Comparison of ENCODE assay signal across 29 cellular contexts in genomic region chr3:63861306-63861705, GRCh38. TPM values are rescaled to one million over a fixed set of nuclear protein-coding genes. Genes with fewer than 3 reads are reported as not detected.
A peak's percentile ranks its signal among the peaks of the same experiment; 100 is the strongest.
DNase-seq lines count a peak whose midpoint lies in the region; ATAC-seq, FAIRE-seq and TF ChIP-seq lines count a peak whose summit lies in the region.
"Had no signal": no experiment of that assay in that cellular context is flagged by ENCODE, and none has a peak within 500 bp of the region (broad histone marks: within the 10 kb centered on the region; RNA-seq: fewer than 3 reads in every experiment).

No MANE protein-coding gene starts in this region.

- H3K4me3 Mint-ChIP-seq in activated naive CD4-positive, alpha-beta T cell treated with anti-CD3 and anti-CD28 coated beads, Interleukin-2, amount 50 U/mL, for 24 hours = no peak overlapping the region
- peak overlapping the region; percentile 40 for H3K4me3 Mint-ChIP-seq in endothelial cell (ENCODE audit: unreplicated experiment)
- H3K4me3 Mint-ChIP-seq: activated CD4-positive, alpha-beta memory T cell treated with anti-CD3 and anti-CD28 coated beads for 36 hours had no signal

- H3K4me3 ChIP-seq in Karpas-422 (ENCODE audit: low read length) = no peak overlapping the region
- no peak overlapping the region for H3K4me3 ChIP-seq in osteoblast (ENCODE audit: insufficient read depth, low read length)
- H3K4me3 ChIP-seq: A549, esophagus muscularis mucosa, Peyer's patch, SJCRH30, spleen, uterus had no signal

- FAIRE-seq in D721Med (lab: Jason Lieb, UNC) = no peak
- FAIRE-seq: A549, GM19239 had no signal

- ATAC-seq in GM21423 (IDR thresholded peaks at IDR 0.05; ENCODE audit: unreplicated experiment) = no peak
- ATAC-seq: A549; activated naive CD4-positive, alpha-beta T cell treated with anti-CD3 and anti-CD28 coated beads, Interleukin-2, amount 50 U/mL, for 72 hours; left lobe of liver had no signal

- no peak overlapping the region for H3K27ac ChIP-seq in Karpas-422 (ENCODE audit: low read length)
- no peak overlapping the region for H3K27ac ChIP-seq in osteoblast (ENCODE audit: low read depth, low read length)
- H3K27ac ChIP-seq: A549, esophagus muscularis mucosa, Peyer's patch, SJCRH30, spleen, uterus had no signal

- TF ChIP-seq CTCF in endothelial cell (IDR thresholded peaks at IDR 0.05; ENCODE audit: unreplicated experiment) (no peak), osteoblast (IDR thresholded peaks at IDR 0.05; ENCODE audit: extremely low read depth, low read depth, low read length) (no peak), D721Med (IDR thresholded peaks at IDR 0.05; ENCODE audit: insufficient read depth, missing control alignments) (no peak)

- no peaks in the 10 kb centered on the region for H3K27me3 ChIP-seq in Karpas-422 (ENCODE audit: low read length)
- no peaks in the 10 kb centered on the region for H3K27me3 ChIP-seq in osteoblast (ENCODE audit: insufficient read depth, low read length)
- H3K27me3 ChIP-seq: esophagus muscularis mucosa, Peyer's patch, SJCRH30, spleen, uterus had no signal

- H3K27me3 Mint-ChIP-seq in activated naive CD4-positive, alpha-beta T cell treated with anti-CD3 and anti-CD28 coated beads, Interleukin-2, amount 50 U/mL, for 24 hours = no peaks in the 10 kb centered on the region
- H3K27me3 Mint-ChIP-seq in endothelial cell (ENCODE audit: unreplicated experiment) = peaks cover 12% of the 10 kb centered on the region
- H3K27me3 Mint-ChIP-seq: activated CD4-positive, alpha-beta memory T cell treated with anti-CD3 and anti-CD28 coated beads for 36 hours had no signal

- H3K4me1 Mint-ChIP-seq in activated naive CD4-positive, alpha-beta T cell treated with anti-CD3 and anti-CD28 coated beads, Interleukin-2, amount 50 U/mL, for 24 hours = peaks cover 66% of the 10 kb centered on the region
- H3K4me1 Mint-ChIP-seq in endothelial cell (ENCODE audit: unreplicated experiment) = peaks cover 31% of the 10 kb centered on the region

- H3K36me3 Mint-ChIP-seq in activated naive CD4-positive, alpha-beta T cell treated with anti-CD3 and anti-CD28 coated beads, Interleukin-2, amount 50 U/mL, for 24 hours = peaks cover 1% of the 10 kb centered on the region
- peaks cover 14% of the 10 kb centered on the region for H3K36me3 Mint-ChIP-seq in endothelial cell (ENCODE audit: low read depth, unreplicated experiment)

- H4K20me1 ChIP-seq in Karpas-422 (ENCODE audit: insufficient read depth, low read depth, low read length) (no peaks in the 10 kb centered on the region), osteoblast (ENCODE audit: insufficient read depth, low read length) (peaks cover 3% of the 10 kb centered on the region)

- H3K79me2 ChIP-seq in Karpas-422 (ENCODE audit: low read length) = peaks cover 95% of the 10 kb centered on the region
- H3K79me2 ChIP-seq in osteoblast (ENCODE audit: insufficient read depth, low read length) = peaks cover 92% of the 10 kb centered on the region

- H3K9ac ChIP-seq in Karpas-422 (ENCODE audit: low read length) = no peak overlapping the region

- no peak overlapping the region for H2AFZ ChIP-seq in Karpas-422 (ENCODE audit: low read length)
- H2AFZ ChIP-seq in osteoblast (ENCODE audit: low read length) = no peak overlapping the region

- peak overlapping the region; percentile 90 for H3K4me2 ChIP-seq in Karpas-422 (ENCODE audit: low read depth, low read length, poor library complexity, severe bottlenecking)
- H3K4me2 ChIP-seq in osteoblast (ENCODE audit: insufficient read depth, low read length) = no peak overlapping the region

- no peaks in the 10 kb centered on the region for H3K9me2 ChIP-seq in Karpas-422 (replicated peaks; ENCODE audit: insufficient read depth, low read length)

- H3K9me3 ChIP-seq in Karpas-422 (ENCODE audit: low read length) = no peaks in the 10 kb centered on the region
- H3K9me3 ChIP-seq in osteoblast (ENCODE audit: low read depth, low read length) = no peaks in the 10 kb centered on the region
- H3K9me3 ChIP-seq: A549, esophagus muscularis mucosa, Peyer's patch, SJCRH30, spleen, uterus had no signal

- H3K9me3 Mint-ChIP-seq in activated naive CD4-positive, alpha-beta T cell treated with anti-CD3 and anti-CD28 coated beads, Interleukin-2, amount 50 U/mL, for 24 hours = no peaks in the 10 kb centered on the region
- no peaks in the 10 kb centered on the region for H3K9me3 Mint-ChIP-seq in endothelial cell (ENCODE audit: unreplicated experiment)
- H3K9me3 Mint-ChIP-seq: activated CD4-positive, alpha-beta memory T cell treated with anti-CD3 and anti-CD28 coated beads for 36 hours; activated naive CD4-positive, alpha-beta T cell treated with anti-CD3 and anti-CD28 coated beads, Interleukin-2, amount 50 U/mL, for 72 hours had no signal

- H3K4me1 ChIP-seq in Karpas-422 (ENCODE audit: low read length) (peaks cover 57% of the 10 kb centered on the region), osteoblast (ENCODE audit: insufficient read depth, low read length) (peaks cover 14% of the 10 kb centered on the region)

- H3K36me3 ChIP-seq in Karpas-422 (ENCODE audit: insufficient read depth, low read length) (peaks cover 5% of the 10 kb centered on the region; the same call in 1 of the 2 replicates), osteoblast (ENCODE audit: insufficient read depth, low read length) (no peaks in the 10 kb centered on the region)
- H3K36me3 ChIP-seq: esophagus muscularis mucosa, Peyer's patch, spleen, uterus had no signal

- DNase-seq in activated naive CD4-positive, alpha-beta T cell treated with Interleukin-2 at 50 U/mL for 16 hours = no peak
- DNase-seq in Karpas-422 (no peak), endothelial cell (ENCODE audit: low spot score) (no peak), osteoblast (ENCODE audit: insufficient read length, low spot score, missing footprints) (peak; percentile 46), DMS114 treated with DMSO at 0.1 percent for 48 hours (lab: John Stamatoyannopoulos, UW; ENCODE audit: unreplicated experiment) (no peak), D721Med (ENCODE audit: insufficient read length, low spot score) (no peak)
- DNase-seq: activated CD4-positive, alpha-beta memory T cell treated with anti-CD3 and anti-CD28 coated beads for 36 hours; effector CD4-positive, alpha-beta T cell; GF-D8; NCI-H1092 treated with DMSO at 0.1 percent for 48 hours; NCI-H2029 treated with DMSO at 0.1 percent for 48 hours; NCI-H446; Peyer's patch; SJCRH30; spleen; uterus had no signal

- peak overlapping the region; percentile 63 for H3K27ac Mint-ChIP-seq in activated naive CD4-positive, alpha-beta T cell treated with anti-CD3 and anti-CD28 coated beads, Interleukin-2, amount 50 U/mL, for 24 hours
- H3K27ac Mint-ChIP-seq in endothelial cell (ENCODE audit: unreplicated experiment) = peak overlapping the region; percentile 82
- H3K27ac Mint-ChIP-seq: activated CD4-positive, alpha-beta memory T cell treated with anti-CD3 and anti-CD28 coated beads for 36 hours had no signal

RNA-seq across cellular contexts. Expression of gene THOC7, which starts 2.3 kb away (rescaled TPM):
- 96.2 and 98.7 TPM in 2 replicates for total RNA-seq in Karpas-422 (2014; rRNA removed; shearing (Covaris generic); ENCODE audit: low replicate concordance)
- total RNA-seq in endothelial cell (ENCODE audit: unreplicated experiment) = 47.3 TPM
- total RNA-seq in osteoblast = 34.8 and 42.3 TPM in 2 replicates

RNA-seq across cellular contexts. Expression of gene ATXN7, which starts 2.4 kb away (rescaled TPM):
- 30.4 and 33.6 TPM in 2 replicates for total RNA-seq in Karpas-422 (2014; rRNA removed; shearing (Covaris generic); ENCODE audit: low replicate concordance)
- total RNA-seq in endothelial cell (ENCODE audit: unreplicated experiment) = 21.0 TPM
- 14.4 and 17.0 TPM in 2 replicates for total RNA-seq in osteoblast

RNA-seq across cellular contexts. Expression of gene C3orf49, which starts 42.2 kb away (rescaled TPM):
- total RNA-seq in Karpas-422 (2014; rRNA removed; shearing (Covaris generic); ENCODE audit: low replicate concordance) = not detected in 2 replicates
- total RNA-seq in endothelial cell (ENCODE audit: unreplicated experiment) (not detected), osteoblast (not detected in 2 replicates)
- total RNA-seq: activated CD4-positive, alpha-beta memory T cell treated with anti-CD3 and anti-CD28 coated beads for 36 hours; activated naive CD4-positive, alpha-beta T cell treated with anti-CD3 and anti-CD28 coated beads, Interleukin-2, amount 50 U/mL, for 72 hours; cerebellum; esophagus muscularis mucosa; H4; left lobe of liver; mononuclear cell; Peyer's patch; renal cortical epithelial cell; SJCRH30; spleen; T-helper 1 cell treated with Interleukin-12 subunit alpha and Interleukin-12 subunit beta and Interleukin-4 antibody, amounts not matched to agents 30 ng/mL and 1 ng/mL, for 36 hours; uterus had no signal

RNA-seq across cellular contexts. Expression of gene SCAANT1, which starts 50.9 kb away (rescaled TPM):
- not detected in 2 replicates for total RNA-seq in Karpas-422 (2014; rRNA removed; shearing (Covaris generic); ENCODE audit: low replicate concordance)
- total RNA-seq in endothelial cell (ENCODE audit: unreplicated experiment) (not detected), osteoblast (not detected in 2 replicates)
- total RNA-seq: activated CD4-positive, alpha-beta memory T cell treated with anti-CD3 and anti-CD28 coated beads for 36 hours; activated naive CD4-positive, alpha-beta T cell treated with anti-CD3 and anti-CD28 coated beads, Interleukin-2, amount 50 U/mL, for 72 hours; cerebellum; esophagus muscularis mucosa; H4; HT1080; left lobe of liver; mononuclear cell; Peyer's patch; renal cortical epithelial cell; SJCRH30; spleen; T-helper 1 cell treated with Interleukin-12 subunit alpha and Interleukin-12 subunit beta and Interleukin-4 antibody, amounts not matched to agents 30 ng/mL and 1 ng/mL, for 36 hours; uterus had no signal
